Comparison of ENCODE assay signal across 20 cellular contexts in genomic region chr12:122991623-122992275, GRCh38.
"Had no signal": no experiment of that assay in that cellular context is flagged by ENCODE, and none has a peak within 500 bp of the region (broad histone marks: within the 10 kb centered on the region; RNA-seq: fewer than 3 reads in every experiment).

No MANE protein-coding gene starts in this region.

- ATAC-seq: activated CD8-positive, alpha-beta memory T cell treated with anti-CD3 and anti-CD28 coated beads, Interleukin-2, amount 10 ng/mL, durations not matched to agents 7 days and 5 days; activated T-cell treated with anti-CD3 and anti-CD28 coated beads, Interleukin-2, amount 50 U/mL, for 4 hours; PC-3 had no signal

- DNase-seq: activated CD4-positive, alpha-beta T cell treated with anti-CD3 and anti-CD28 coated beads for 1 hour; activated CD4-positive, alpha-beta T cell treated with anti-CD3 and anti-CD28 coated beads, Interleukin-2, amount 10 ng/mL, durations not matched to agents 24 days and 14 days; activated CD4-positive, alpha-beta T cell treated with anti-CD3 and anti-CD28 coated beads, Interleukin-2, amount 50 U/mL, for 48 hours; activated CD8-positive, alpha-beta memory T cell treated with anti-CD3 and anti-CD28 coated beads, Interleukin-2, amount 10 ng/mL, durations not matched to agents 7 days and 5 days; activated effector memory CD4-positive, alpha-beta T cell treated with anti-CD3 and anti-CD28 coated beads, Interleukin-2, amount 50 U/mL, for 16 hours; activated naive CD4-positive, alpha-beta T cell treated with Interleukin-2 at 50 U/mL for 16 hours; activated T-cell treated with anti-CD3 and anti-CD28 coated beads, Interleukin-2, amount 50 U/mL, for 4 hours; amygdala; Karpas-422; MM.1S; NCI-H1105 treated with DMSO at 0.1 percent for 48 hours; NCI-H1436 treated with DMSO at 0.1 percent for 48 hours; NCI-H187; NCI-H2081 treated with DMSO at 0.1 percent for 48 hours; NCI-H446; NCI-H524; PC-3; SHP77 treated with DMSO at 0.1 percent for 48 hours had no signal

- FAIRE-seq: astrocyte, RCC 7860 had no signal
